1 cellular context compared by ENCODE assay signal in the genomic region with DNA sequence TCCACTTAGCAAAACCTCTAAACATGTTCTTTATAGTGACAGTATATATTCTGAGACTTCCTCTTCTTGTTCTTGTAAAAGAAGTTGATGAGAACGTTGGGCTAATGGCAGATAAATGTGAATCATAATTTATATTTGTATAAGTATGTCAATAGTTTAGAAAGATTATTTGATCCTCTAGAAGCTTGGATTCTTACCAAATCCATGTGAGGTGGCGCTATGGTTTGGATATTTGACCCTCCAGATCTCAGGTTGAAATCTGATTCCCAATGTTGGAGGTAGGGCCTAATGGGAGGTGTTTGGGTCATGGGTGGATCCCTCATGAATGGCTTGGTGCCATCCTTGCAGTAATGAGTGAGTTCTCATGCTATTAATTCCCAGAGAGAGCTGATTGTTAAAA.
TF ChIP-seq lines count a peak whose summit lies in the region.

No MANE protein-coding gene starts in this region.

TF ChIP-seq in GM23338, 12 proteins besides CTCF, POLR2A, EP300 and RAD21 (continued from another document):
- TF ChIP-seq REST (IDR thresholded peaks at IDR 0.05; ENCODE audit: unreplicated experiment) (no peak), STAT1 (IDR thresholded peaks at IDR 0.05; ENCODE audit: unreplicated experiment) (no peak), POLR2AphosphoS5 (IDR thresholded peaks at IDR 0.05; ENCODE audit: low read depth) (no peak)
TF ChIP-seq in GM23338: peak in this region for 0.
